1 cellular context compared by ENCODE assay signal in genomic region chr17:7867881-7868329, GRCh38.
TF ChIP-seq lines count a peak whose summit lies in the region.

No MANE protein-coding gene starts in this region.

TF ChIP-seq in SK-N-SH, 30 proteins besides CTCF, POLR2A, EP300 and RAD21 (continued from another document):
- TF ChIP-seq MAX (IDR thresholded peaks at IDR 0.05; ENCODE audit: low read depth) (no peak), FOSL2 (IDR thresholded peaks at IDR 0.05; ENCODE audit: borderline replicate concordance, low read depth) (no peak), USF1 (IDR thresholded peaks at IDR 0.05; ENCODE audit: borderline replicate concordance, low read depth) (no peak), REST (IDR thresholded peaks at IDR 0.05; ENCODE audit: low read depth, low read length) (no peak), FOXM1 (IDR thresholded peaks at IDR 0.05; ENCODE audit: low read depth) (no peak)
